ENCODE assay signal across 14 cellular contexts in genomic region chr7:92797284-92797683, GRCh38. TPM values are rescaled to one million over a fixed set of nuclear protein-coding genes. Genes with fewer than 3 reads are reported as not detected.
DNase-seq lines count a peak whose midpoint lies in the region; ATAC-seq and TF ChIP-seq lines count a peak whose summit lies in the region.
"Had no signal": no experiment of that assay in that cellular context is flagged by ENCODE, and none has a peak within 500 bp of the region (broad histone marks: within the 10 kb centered on the region; RNA-seq: fewer than 3 reads in every experiment).

No MANE protein-coding gene starts in this region.

- H3K36me3 ChIP-seq in osteoblast (ENCODE audit: insufficient read depth, low read length) = no peaks in the 10 kb centered on the region
- H3K36me3 ChIP-seq: pancreas, thoracic aorta had no signal

- H3K9me3 ChIP-seq in osteoblast (ENCODE audit: low read depth, low read length) = no peaks in the 10 kb centered on the region
- H3K9me3 ChIP-seq: pancreas, thoracic aorta had no signal

- H3K4me1 Mint-ChIP-seq in activated CD8-positive, alpha-beta memory T cell treated with anti-CD3 and anti-CD28 coated beads, Interleukin-2, amount 10 ng/mL, durations not matched to agents 7 days and 5 days = peaks cover 36% of the 10 kb centered on the region
- peaks cover 24% of the 10 kb centered on the region for H3K4me1 Mint-ChIP-seq in MCF 10A (ENCODE audit: insufficient read depth, unreplicated experiment)

- H3K9me3 Mint-ChIP-seq in activated CD8-positive, alpha-beta memory T cell treated with anti-CD3 and anti-CD28 coated beads, Interleukin-2, amount 10 ng/mL, durations not matched to agents 7 days and 5 days (ENCODE audit: low read depth) = peaks cover 2% of the 10 kb centered on the region
- H3K9me3 Mint-ChIP-seq in MCF 10A (ENCODE audit: unreplicated experiment) = peaks cover 8% of the 10 kb centered on the region
- H3K9me3 Mint-ChIP-seq: activated T-cell treated with anti-CD3 and anti-CD28 coated beads, Interleukin-2, amount 50 U/mL, for 4 hours had no signal

- TF ChIP-seq CTCF in MCF 10A (IDR thresholded peaks at IDR 0.05; ENCODE audit: unreplicated experiment) (no peak), osteoblast (IDR thresholded peaks at IDR 0.05; ENCODE audit: extremely low read depth, low read depth, low read length) (no peak)

- peaks cover 30% of the 10 kb centered on the region for H3K36me3 Mint-ChIP-seq in activated CD8-positive, alpha-beta memory T cell treated with anti-CD3 and anti-CD28 coated beads, Interleukin-2, amount 10 ng/mL, durations not matched to agents 7 days and 5 days
- no peaks in the 10 kb centered on the region for H3K36me3 Mint-ChIP-seq in MCF 10A (ENCODE audit: insufficient read depth, unreplicated experiment)

- POLR2A ChIA-PET in MCF 10A (lab: Yijun Ruan, JAX) = interaction anchor here (0.5 to 1.3 kb wide), 4 partner anchors 12 to 101 kb away, joined by 3 to 4 read pairs (median 3); no protein-coding TSS in a partner anchor

- no peak overlapping the region for H3K4me2 ChIP-seq in osteoblast (ENCODE audit: insufficient read depth, low read length)

- H3K27me3 ChIP-seq in osteoblast (ENCODE audit: insufficient read depth, low read length) = no peaks in the 10 kb centered on the region
- H3K27me3 ChIP-seq: pancreas had no signal

- peak; percentile 18 for ATAC-seq in activated CD8-positive, alpha-beta memory T cell treated with anti-CD3 and anti-CD28 coated beads, Interleukin-2, amount 10 ng/mL, durations not matched to agents 7 days and 5 days
- peak; percentile 22 for ATAC-seq in HG03520 (IDR thresholded peaks at IDR 0.05; ENCODE audit: unreplicated experiment)
- ATAC-seq in GM19397 (IDR thresholded peaks at IDR 0.05; ENCODE audit: unreplicated experiment) = no peak

- H3K79me2 ChIP-seq in osteoblast (ENCODE audit: insufficient read depth, low read length) = peaks cover 96% of the 10 kb centered on the region

- CTCF ChIA-PET in activated CD8-positive, alpha-beta memory T cell treated with anti-CD3 and anti-CD28 coated beads, Interleukin-2, amount 10 ng/mL, durations not matched to agents 7 days and 5 days (lab: Charles Lee) = interaction anchor here (0.6 kb wide), 1 partner anchor 8 kb away, joined by 3 read pairs; no protein-coding TSS in a partner anchor
- CTCF ChIA-PET in MCF 10A (lab: Yijun Ruan, JAX) = no interaction called here

- BruUV-seq in MCF 10A (replicated peaks; lab: Mats Ljungman, UMichigan) = no TSS peak

- H4K20me1 ChIP-seq in osteoblast (ENCODE audit: insufficient read depth, low read length) = peaks cover 3% of the 10 kb centered on the region

- H3K4me3 Mint-ChIP-seq in activated CD8-positive, alpha-beta memory T cell treated with anti-CD3 and anti-CD28 coated beads, Interleukin-2, amount 10 ng/mL, durations not matched to agents 7 days and 5 days = no peak overlapping the region
- no peak overlapping the region for H3K4me3 Mint-ChIP-seq in MCF 10A (ENCODE audit: unreplicated experiment)
- H3K4me3 Mint-ChIP-seq: activated CD4-positive, alpha-beta T cell treated with anti-CD3 and anti-CD28 coated beads for 36 hours; activated T-cell treated with anti-CD3 and anti-CD28 coated beads, Interleukin-2, amount 50 U/mL, for 4 hours had no signal

- no peak for DNase-seq in activated CD8-positive, alpha-beta memory T cell treated with anti-CD3 and anti-CD28 coated beads, Interleukin-2, amount 10 ng/mL, durations not matched to agents 7 days and 5 days
- no peak for DNase-seq in activated CD8-positive, alpha-beta memory T cell treated with anti-CD3 and anti-CD28 coated beads, Interleukin-2, amount 50 U/mL, for 48 hours
- DNase-seq in MCF 10A (ENCODE audit: unreplicated experiment) = peak; percentile 18
- DNase-seq in osteoblast (ENCODE audit: insufficient read length, low spot score, missing footprints) = no peak
- no peak for DNase-seq in iPS-NIHi7 (ENCODE audit: extremely low spot score)
- no peak for DNase-seq in NCI-H510A treated with DMSO at 0.1 percent for 48 hours (lab: John Stamatoyannopoulos, UW)
- DNase-seq: activated T-cell treated with anti-CD3 and anti-CD28 coated beads, Interleukin-2, amount 50 U/mL, for 4 hours; amygdala; effector CD4-positive, alpha-beta T cell; pancreas had no signal

- no peak overlapping the region for H2AFZ ChIP-seq in osteoblast (ENCODE audit: low read length)

- H3K27ac ChIP-seq in osteoblast (ENCODE audit: low read depth, low read length) = peak overlapping the region; percentile 35
- H3K27ac ChIP-seq: thoracic aorta had no signal

- intact Hi-C loops in MCF 10A (cut with micrococcal nuclease) = no loop called here

- peaks cover 42% of the 10 kb centered on the region for H3K4me1 ChIP-seq in osteoblast (ENCODE audit: insufficient read depth, low read length)

- H3K27me3 Mint-ChIP-seq in activated CD8-positive, alpha-beta memory T cell treated with anti-CD3 and anti-CD28 coated beads, Interleukin-2, amount 10 ng/mL, durations not matched to agents 7 days and 5 days = no peaks in the 10 kb centered on the region
- no peaks in the 10 kb centered on the region for H3K27me3 Mint-ChIP-seq in MCF 10A (ENCODE audit: insufficient read depth, unreplicated experiment)
- H3K27me3 Mint-ChIP-seq: activated CD4-positive, alpha-beta T cell treated with anti-CD3 and anti-CD28 coated beads for 36 hours had no signal

- no peak overlapping the region for H3K4me3 ChIP-seq in osteoblast (ENCODE audit: insufficient read depth, low read length)
- H3K4me3 ChIP-seq: pancreas, thoracic aorta had no signal

- no peak overlapping the region for H3K27ac Mint-ChIP-seq in activated CD8-positive, alpha-beta memory T cell treated with anti-CD3 and anti-CD28 coated beads, Interleukin-2, amount 10 ng/mL, durations not matched to agents 7 days and 5 days
- no peak overlapping the region for H3K27ac Mint-ChIP-seq in MCF 10A (ENCODE audit: low read depth, unreplicated experiment)
- H3K27ac Mint-ChIP-seq: activated CD4-positive, alpha-beta T cell treated with anti-CD3 and anti-CD28 coated beads for 36 hours had no signal

RNA-seq across cellular contexts. Expression of gene CDK6, which starts 39.1 kb away (rescaled TPM):
- 100 to 1,000 TPM; 118 to 229 TPM for total RNA-seq in activated CD8-positive, alpha-beta memory T cell treated with anti-CD3 and anti-CD28 coated beads, Interleukin-2, amount 10 ng/mL, durations not matched to agents 7 days and 5 days
- total RNA-seq in MCF 10A (2022) (89.8 and 124 TPM in 2 replicates), osteoblast (40.4 and 45.6 TPM in 2 replicates)
